9 cellular contexts compared by ENCODE assay signal in the genomic region with DNA sequence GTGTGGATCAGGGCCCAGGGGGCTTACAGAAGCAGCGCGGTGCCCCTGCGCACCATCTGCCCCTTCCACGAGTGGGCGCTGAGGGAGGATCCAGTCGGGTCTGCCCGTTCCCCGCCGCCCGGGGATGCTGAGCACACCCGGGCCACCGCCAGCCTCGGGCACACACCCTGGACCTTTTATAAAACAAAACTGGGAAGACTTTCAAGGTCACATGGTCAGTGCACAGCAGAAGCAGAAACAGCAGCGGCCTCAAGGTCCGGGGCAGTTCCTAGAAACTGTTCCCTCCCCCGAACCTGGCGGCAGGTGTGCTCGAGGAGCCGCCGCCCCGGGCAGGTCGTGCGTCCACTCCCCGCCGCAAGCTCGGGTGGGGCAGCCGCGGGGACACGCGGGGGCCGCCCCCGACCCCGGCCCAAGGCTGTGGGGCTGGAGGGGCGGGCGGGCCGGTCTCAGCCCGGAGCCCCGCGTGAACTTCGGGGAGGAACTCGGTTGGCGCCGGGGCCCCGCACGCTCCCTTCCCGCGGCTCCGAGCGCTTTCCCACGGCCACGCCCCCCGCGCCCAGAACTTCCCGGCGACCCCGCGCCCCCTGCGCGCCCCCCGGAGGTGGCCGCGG. TPM values are rescaled to one million over a fixed set of nuclear protein-coding genes. Genes with fewer than 3 reads are reported as not detected.
DNase-seq lines count a peak whose midpoint lies in the region; ATAC-seq, FAIRE-seq and TF ChIP-seq lines count a peak whose summit lies in the region.
"Had no signal": no experiment of that assay in that cellular context is flagged by ENCODE, and none has a peak within 500 bp of the region (broad histone marks: within the 10 kb centered on the region; RNA-seq: fewer than 3 reads in every experiment).

No MANE protein-coding gene starts in this region.

- intact Hi-C loops in adrenal gland (cut with DNase I): no loop called here
- intact Hi-C loops in right cardiac atrium (cut with DNase I): no loop called here
- intact Hi-C loops in prostate gland (cut with DNase I): no loop called here

- TF ChIP-seq RAD21 in Ishikawa (IDR thresholded peaks at IDR 0.05; ENCODE audit: low read depth): no peak

- DNase-seq in DMS53 treated with DMSO at 0.1 percent for 48 hours (lab: John Stamatoyannopoulos, UW; ENCODE audit: unreplicated experiment) (peak; percentile 45), adrenal gland (peak; percentile 52 to 73 (median 66)), right cardiac atrium (peak; percentile 40 to 80 (median 78)), prostate gland (ENCODE audit: low spot score) (peak; percentile 62), GM12891 (ENCODE audit: insufficient read length, low spot score) (no peak), COR-L47 (lab: John Stamatoyannopoulos, UW) (no peak)
- no peak for DNase-seq in effector CD8-positive, alpha-beta T cell (lab: John Stamatoyannopoulos, UW)

- H3K4me1 ChIP-seq in adrenal gland (replicated peaks in 1 of 2) (peaks cover 0 to 20% of the 10 kb centered on the region in 2 donors), right cardiac atrium (ENCODE audit: control insufficient read depth, insufficient read depth, low read length) (peaks cover 4% of the 10 kb centered on the region), prostate gland (replicated peaks) (peaks cover 2% of the 10 kb centered on the region)

- peak in 1 of 2 donors; percentile 55 for TF ChIP-seq POLR2A in adrenal gland (IDR thresholded peaks at IDR 0.05)
- peak; percentile 49 for TF ChIP-seq POLR2A in prostate gland (IDR thresholded peaks at IDR 0.05)
- no peak for TF ChIP-seq POLR2A in GM12891 (IDR thresholded peaks at IDR 0.05; ENCODE audit: low read depth, low read length)

- H3K4me3 ChIP-seq in adrenal gland: peak overlapping the region in 2 of 4 donors; percentile 49 to 73
- peak overlapping the region; percentile 98 for H3K4me3 ChIP-seq in right cardiac atrium (ENCODE audit: low read length)
- H3K4me3 ChIP-seq in prostate gland: peak overlapping the region; percentile 57 to 72

- H3K27ac ChIP-seq in adrenal gland: peak overlapping the region in 4 of 5 donors; percentile 66 to 93 (median 77)
- no peak overlapping the region for H3K27ac ChIP-seq in right cardiac atrium (ENCODE audit: low read length)
- peak overlapping the region; percentile 82 to 88 for H3K27ac ChIP-seq in prostate gland

- H3K27me3 ChIP-seq in adrenal gland (no peaks in the 10 kb centered on the region), right cardiac atrium (ENCODE audit: control insufficient read depth, insufficient read depth) (no peaks in the 10 kb centered on the region), prostate gland (replicated peaks; ENCODE audit: insufficient read depth) (no peaks in the 10 kb centered on the region)

- H3K9me3 ChIP-seq in adrenal gland (replicated peaks in 1 of 3) (no peaks in the 10 kb centered on the region), right cardiac atrium (ENCODE audit: control insufficient read depth, low read length) (no peaks in the 10 kb centered on the region), prostate gland (no peaks in the 10 kb centered on the region)

- peak in 2 of 6 experiments; percentile 4 to 9 for TF ChIP-seq CTCF in adrenal gland (IDR thresholded peaks at IDR 0.05)
- TF ChIP-seq CTCF in prostate gland (IDR thresholded peaks at IDR 0.05): peak in 2 of 4 experiments; percentile 8 to 16

- no peak for TF ChIP-seq EP300 in Ishikawa (IDR thresholded peaks at IDR 0.05; ENCODE audit: borderline replicate concordance)

- no peak for FAIRE-seq in GM12891 (lab: Jason Lieb, UNC)

- ATAC-seq in right cardiac atrium: peak; percentile 60 to 62

- 2 to 4% (median 3%) methylated on average over 26 to 62 of the region's 62 CpGs for WGBS in adrenal gland, 4 donors
- WGBS in right cardiac atrium: 2% methylated on average over 62 of the region's 62 CpGs
- WGBS in prostate gland: 1% methylated on average over 18 of the region's 62 CpGs

- peaks cover 0 to 4% of the 10 kb centered on the region in 2 donors for H3K36me3 ChIP-seq in adrenal gland (replicated peaks in 1 of 2)
- no peaks in the 10 kb centered on the region for H3K36me3 ChIP-seq in prostate gland

TF ChIP-seq in Ishikawa, 13 proteins besides CTCF, POLR2A, EP300 and RAD21:
- TF ChIP-seq, protein P1, sequence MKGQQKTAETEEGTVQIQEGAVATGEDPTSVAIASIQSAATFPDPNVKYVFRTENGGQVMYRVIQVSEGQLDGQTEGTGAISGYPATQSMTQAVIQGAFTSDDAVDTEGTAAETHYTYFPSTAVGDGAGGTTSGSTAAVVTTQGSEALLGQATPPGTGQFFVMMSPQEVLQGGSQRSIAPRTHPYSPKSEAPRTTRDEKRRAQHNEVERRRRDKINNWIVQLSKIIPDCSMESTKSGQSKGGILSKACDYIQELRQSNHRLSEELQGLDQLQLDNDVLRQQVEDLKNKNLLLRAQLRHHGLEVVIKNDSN (IDR thresholded peaks at IDR 0.05): peak; percentile 84
- TF ChIP-seq NFIC (IDR thresholded peaks at IDR 0.05): no peak
- TF ChIP-seq CREB1 (IDR thresholded peaks at IDR 0.05; ENCODE audit: low read depth): no peak
- TF ChIP-seq EGR1 (IDR thresholded peaks at IDR 0.05): no peak
- no peak for TF ChIP-seq TCF12 (IDR thresholded peaks at IDR 0.05; ENCODE audit: low read depth)
- TF ChIP-seq, protein P2, sequence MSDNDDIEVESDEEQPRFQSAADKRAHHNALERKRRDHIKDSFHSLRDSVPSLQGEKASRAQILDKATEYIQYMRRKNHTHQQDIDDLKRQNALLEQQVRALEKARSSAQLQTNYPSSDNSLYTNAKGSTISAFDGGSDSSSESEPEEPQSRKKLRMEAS (IDR thresholded peaks at IDR 0.05): peak; percentile 45
- no peak for TF ChIP-seq YY1 (IDR thresholded peaks at IDR 0.05; ENCODE audit: low read depth)
- no peak for TF ChIP-seq TAF1 (IDR thresholded peaks at IDR 0.05; ENCODE audit: low read depth)

TF ChIP-seq in GM12891, 5 proteins besides CTCF, POLR2A, EP300 and RAD21:
- TF ChIP-seq SPI1 (IDR thresholded peaks at IDR 0.05; ENCODE audit: low read depth, low read length): no peak
- TF ChIP-seq POU2F2 (IDR thresholded peaks at IDR 0.05; ENCODE audit: low read depth, low read length): no peak
- no peak for TF ChIP-seq TAF1 (IDR thresholded peaks at IDR 0.05; ENCODE audit: low read depth, low read length)
- no peak for TF ChIP-seq PAX5 (IDR thresholded peaks at IDR 0.05; ENCODE audit: insufficient read depth, low read length, severe bottlenecking)
- TF ChIP-seq POLR2AphosphoS5 (IDR thresholded peaks at IDR 0.05; ENCODE audit: low read depth, low read length): no peak

RNA-seq across cellular contexts. Expression of gene PPP1R26, which starts 0.6 kb away (rescaled TPM):
- total RNA-seq in adrenal gland (10 to 100 TPM; 12.2 to 34.8 (median 19.1) TPM), right cardiac atrium (10 to 100 TPM; 15.7 to 23.8 (median 20.0) TPM), prostate gland (10 to 100 TPM; 15.3 to 41.9 TPM)
- polyA plus RNA-seq in adrenal gland (10 to 100 TPM in 2 of 3 donors, 1 to 10 TPM in 1; 3.3 to 20.7 (median 11.5) TPM), right cardiac atrium (14.5 TPM)
- polyA plus RNA-seq in GM12891 (2012; ENCODE audit: low read depth, missing spikeins): 0.10 TPM

RNA-seq across cellular contexts. Expression of gene MRPS2, which starts 21.5 kb away (rescaled TPM):
- total RNA-seq in adrenal gland (10 to 100 TPM; 43.7 to 84.1 (median 64.7) TPM), right cardiac atrium (10 to 100 TPM; 27.1 to 39.5 (median 37.8) TPM), prostate gland (10 to 100 TPM; 55.6 to 55.9 TPM)
- polyA plus RNA-seq in adrenal gland (10 to 100 TPM; 31.8 to 62.0 (median 52.0) TPM), right cardiac atrium (48.9 TPM)
- 52.9 TPM for polyA plus RNA-seq in GM12891 (2012; ENCODE audit: low read depth, missing spikeins)

RNA-seq across cellular contexts. Expression of gene LCN1, which starts 42.3 kb away (rescaled TPM):
- total RNA-seq in adrenal gland (not detected), right cardiac atrium (1 to 10 TPM in 1 of 4 donors, under 1 TPM in 1, not detected in 2; 0.42 to 4.0 TPM), prostate gland (not detected)
- polyA plus RNA-seq in adrenal gland (not detected), right cardiac atrium (not detected)
- not detected for polyA plus RNA-seq in GM12891 (2012; ENCODE audit: low read depth, missing spikeins)
- total RNA-seq: T-helper 2 cell treated with Interferon-gamma antibody and Interleukin-4, amounts not matched to agents 100 ng/mL and 5 ng/mL, for 36 hours had no signal

Comparison
In these comparisons a context has a peak if more than half of its experiments do, and no peak if none do; other contexts are left out.
1. DNase-seq: peak in DMS53 treated with DMSO at 0.1 percent for 48 hours (single experiment), adrenal gland (7 of 7), right cardiac atrium (3 of 3) and prostate gland (single experiment); none in GM12891 (single experiment), effector CD8-positive, alpha-beta T cell (single experiment) and COR-L47 (single experiment).